ENCODE assay signal across 28 cellular contexts in the genomic region with DNA sequence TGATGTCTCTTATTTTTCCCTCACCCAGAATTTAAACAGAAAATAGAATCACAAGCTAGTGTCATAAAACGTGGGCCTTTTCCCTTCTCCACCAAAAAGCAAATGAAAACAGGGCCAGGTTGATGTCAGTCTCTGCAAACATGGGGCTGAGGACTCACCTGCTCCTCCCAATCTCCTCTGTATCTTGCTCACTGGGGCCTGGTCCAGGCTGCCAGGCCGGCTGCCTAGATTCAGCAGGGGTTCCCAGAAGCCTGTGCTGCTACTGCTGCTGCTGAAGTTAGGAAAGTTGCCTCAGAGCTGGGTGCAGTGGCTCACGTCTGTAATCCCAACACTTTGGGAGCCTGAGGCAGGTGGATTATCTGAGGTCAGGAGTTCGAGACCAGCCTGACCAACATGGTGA.
"Had no signal": no experiment of that assay in that cellular context is flagged by ENCODE, and none has a peak within 500 bp of the region (broad histone marks: within the 10 kb centered on the region; RNA-seq: fewer than 3 reads in every experiment).

No MANE protein-coding gene starts in this region.

- H3K36me3 Mint-ChIP-seq: activated naive CD4-positive, alpha-beta T cell treated with anti-CD3 and anti-CD28 coated beads, Interleukin-2, amount 10 ng/mL, durations not matched to agents 7 days and 5 days; activated naive CD4-positive, alpha-beta T cell treated with anti-CD3 and anti-CD28 coated beads, Interleukin-2, amount 50 U/mL, for 72 hours; activated naive CD8-positive, alpha-beta T cell treated with anti-CD3 and anti-CD28 coated beads, Interleukin-2, amount 10 ng/mL, durations not matched to agents 7 days and 5 days; brain had no signal

- H3K4me1 ChIP-seq: ascending aorta, breast epithelium, esophagus muscularis mucosa, gastrocnemius medialis, heart left ventricle had no signal

- H3K4me3 ChIP-seq: ascending aorta, breast epithelium, cardiac muscle cell, esophagus muscularis mucosa, gastrocnemius medialis, heart left ventricle had no signal

- H3K36me3 ChIP-seq: ascending aorta, breast epithelium, cardiac muscle cell, esophagus muscularis mucosa, gastrocnemius medialis, heart left ventricle had no signal

- DNase-seq: activated CD4-positive, alpha-beta memory T cell treated with anti-CD3 and anti-CD28 coated beads, Interleukin-2, amount 10 ng/mL, durations not matched to agents 7 days and 5 days; activated CD4-positive, alpha-beta T cell treated with anti-CD3 and anti-CD28 coated beads for 1 hour; activated CD4-positive, alpha-beta T cell treated with anti-CD3 and anti-CD28 coated beads for 4 hours; activated CD4-positive, alpha-beta T cell treated with anti-CD3 and anti-CD28 coated beads, Interleukin-2, amount 10 ng/mL, durations not matched to agents 7 days and 5 days; activated CD4-positive, alpha-beta T cell treated with anti-CD3 and anti-CD28 coated beads, Interleukin-2, amount 50 U/mL, for 4 hours; activated gamma-delta T cell; activated naive CD4-positive, alpha-beta T cell; activated naive CD4-positive, alpha-beta T cell treated with anti-CD3 and anti-CD28 coated beads, Interleukin-2, amount 10 ng/mL, durations not matched to agents 7 days and 5 days; activated naive CD8-positive, alpha-beta T cell treated with anti-CD3 and anti-CD28 coated beads, Interleukin-2, amount 10 ng/mL, durations not matched to agents 7 days and 5 days; activated T-cell treated with anti-CD3 and anti-CD28 coated beads, Interleukin-2, amount 50 U/mL, for 48 hours; central memory CD4-positive, alpha-beta T cell; cortex of kidney; dermis blood vessel endothelial cell; effector CD4-positive, alpha-beta T cell; effector memory CD8-positive, alpha-beta T cell; erythroblast; gastrocnemius medialis; glutamatergic neuron; heart left ventricle; T1000 had no signal

- H3K9me3 Mint-ChIP-seq: activated CD4-positive, alpha-beta memory T cell treated with anti-CD3 and anti-CD28 coated beads, Interleukin-2, amount 10 ng/mL, durations not matched to agents 7 days and 5 days; activated CD4-positive, alpha-beta T cell treated with anti-CD3 and anti-CD28 coated beads, Interleukin-2, amount 10 ng/mL, durations not matched to agents 7 days and 5 days; activated naive CD4-positive, alpha-beta T cell treated with anti-CD3 and anti-CD28 coated beads, Interleukin-2, amount 10 ng/mL, durations not matched to agents 7 days and 5 days; activated naive CD4-positive, alpha-beta T cell treated with anti-CD3 and anti-CD28 coated beads, Interleukin-2, amount 50 U/mL, for 72 hours; activated naive CD8-positive, alpha-beta T cell treated with anti-CD3 and anti-CD28 coated beads, Interleukin-2, amount 10 ng/mL, durations not matched to agents 7 days and 5 days; activated T-helper 1 cell treated with anti-CD3 and anti-CD28 coated beads, Interleukin-12 subunit alpha, Interleukin-12 subunit beta, Interleukin-2, Interleukin-4 antibody, amounts not matched to agents 30 ng/mL and 10 ng/mL and 1 ng/mL, durations not matched to agents 14 hours and 24 hours and 36 hours; brain; effector memory CD8-positive, alpha-beta T cell had no signal

- H3K27ac Mint-ChIP-seq: activated CD4-positive, alpha-beta memory T cell treated with anti-CD3 and anti-CD28 coated beads, Interleukin-2, amount 10 ng/mL, durations not matched to agents 7 days and 5 days; activated CD4-positive, alpha-beta T cell treated with anti-CD3 and anti-CD28 coated beads, Interleukin-2, amount 10 ng/mL, durations not matched to agents 7 days and 5 days; activated naive CD4-positive, alpha-beta T cell treated with anti-CD3 and anti-CD28 coated beads, Interleukin-2, amount 10 ng/mL, durations not matched to agents 7 days and 5 days; activated naive CD4-positive, alpha-beta T cell treated with anti-CD3 and anti-CD28 coated beads, Interleukin-2, amount 50 U/mL, for 72 hours; activated naive CD8-positive, alpha-beta T cell treated with anti-CD3 and anti-CD28 coated beads, Interleukin-2, amount 10 ng/mL, durations not matched to agents 7 days and 5 days; activated T-helper 1 cell treated with anti-CD3 and anti-CD28 coated beads, Interleukin-12 subunit alpha, Interleukin-12 subunit beta, Interleukin-2, Interleukin-4 antibody, amounts not matched to agents 30 ng/mL and 10 ng/mL and 1 ng/mL, durations not matched to agents 14 hours and 24 hours and 36 hours; effector memory CD8-positive, alpha-beta T cell had no signal

- ATAC-seq: activated naive CD4-positive, alpha-beta T cell treated with anti-CD3 and anti-CD28 coated beads, Interleukin-2, amount 50 U/mL, for 72 hours; effector memory CD8-positive, alpha-beta T cell; foreskin keratinocyte; gastrocnemius medialis; heart left ventricle had no signal

- H3K27ac ChIP-seq: ascending aorta, breast epithelium, cardiac muscle cell, esophagus muscularis mucosa, foreskin keratinocyte, gastrocnemius medialis, heart left ventricle had no signal

- H3K27me3 ChIP-seq: ascending aorta, breast epithelium, cardiac muscle cell, gastrocnemius medialis, heart left ventricle had no signal

- H3K4me1 Mint-ChIP-seq: activated CD4-positive, alpha-beta memory T cell treated with anti-CD3 and anti-CD28 coated beads, Interleukin-2, amount 10 ng/mL, durations not matched to agents 7 days and 5 days; activated CD4-positive, alpha-beta T cell treated with anti-CD3 and anti-CD28 coated beads, Interleukin-2, amount 10 ng/mL, durations not matched to agents 7 days and 5 days; activated naive CD4-positive, alpha-beta T cell treated with anti-CD3 and anti-CD28 coated beads, Interleukin-2, amount 10 ng/mL, durations not matched to agents 7 days and 5 days; activated naive CD8-positive, alpha-beta T cell treated with anti-CD3 and anti-CD28 coated beads, Interleukin-2, amount 10 ng/mL, durations not matched to agents 7 days and 5 days had no signal

- H3K9me3 ChIP-seq: ascending aorta, breast epithelium, esophagus muscularis mucosa, gastrocnemius medialis, heart left ventricle had no signal

- H3K4me3 Mint-ChIP-seq: activated CD4-positive, alpha-beta memory T cell treated with anti-CD3 and anti-CD28 coated beads, Interleukin-2, amount 10 ng/mL, durations not matched to agents 7 days and 5 days; activated CD4-positive, alpha-beta T cell treated with anti-CD3 and anti-CD28 coated beads, Interleukin-2, amount 10 ng/mL, durations not matched to agents 7 days and 5 days; activated naive CD4-positive, alpha-beta T cell treated with anti-CD3 and anti-CD28 coated beads, Interleukin-2, amount 10 ng/mL, durations not matched to agents 7 days and 5 days; activated naive CD8-positive, alpha-beta T cell treated with anti-CD3 and anti-CD28 coated beads, Interleukin-2, amount 10 ng/mL, durations not matched to agents 7 days and 5 days; activated T-helper 1 cell treated with anti-CD3 and anti-CD28 coated beads, Interleukin-12 subunit alpha, Interleukin-12 subunit beta, Interleukin-2, Interleukin-4 antibody, amounts not matched to agents 30 ng/mL and 10 ng/mL and 1 ng/mL, durations not matched to agents 14 hours and 24 hours and 36 hours; brain; effector memory CD8-positive, alpha-beta T cell had no signal

- H3K27me3 Mint-ChIP-seq: brain had no signal
